In genomic region chr1:56107278-56107643, GRCh38 we compare ENCODE assay signal across 6 cellular contexts.
"Had no signal": no experiment of that assay in that cellular context is flagged by ENCODE, and none has a peak within 500 bp of the region (broad histone marks: within the 10 kb centered on the region; RNA-seq: fewer than 3 reads in every experiment).

No MANE protein-coding gene starts in this region.

- H3K4me3 ChIP-seq: GM23338, K562 had no signal

- H2AFZ ChIP-seq: GM23338 had no signal

- H3K27ac ChIP-seq: HL-60 had no signal

- DNase-seq: H9, HCEC 1CT had no signal

- ATAC-seq: GM23338, HepG2, K562 had no signal

- H3K4me2 ChIP-seq: GM23338 had no signal
